1 cellular context compared by ENCODE assay signal in the genomic region with DNA sequence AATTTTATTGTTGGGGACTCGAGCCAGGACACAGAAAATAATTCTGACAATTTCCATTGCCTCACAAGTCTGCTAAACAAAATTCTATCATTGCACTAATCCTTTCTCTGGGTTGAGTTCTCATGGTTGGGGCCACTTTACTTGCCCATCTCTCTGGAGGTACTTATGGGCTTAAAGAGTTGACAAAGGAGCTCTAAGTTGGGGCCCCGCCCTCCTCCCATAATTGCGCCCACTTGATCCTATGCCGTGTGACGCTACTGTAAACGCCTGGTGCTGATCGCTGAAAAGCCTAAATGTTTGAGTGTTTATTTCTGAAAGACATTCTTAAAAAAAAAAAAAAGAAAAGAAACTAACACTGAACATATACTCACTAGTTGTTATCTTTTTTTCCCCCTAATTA.
TF ChIP-seq lines count a peak whose summit lies in the region.

No MANE protein-coding gene starts in this region.

TF ChIP-seq in HepG2, 621 proteins besides CTCF, POLR2A, EP300 and RAD21 (continued from another document):
- TF ChIP-seq, protein P1, sequence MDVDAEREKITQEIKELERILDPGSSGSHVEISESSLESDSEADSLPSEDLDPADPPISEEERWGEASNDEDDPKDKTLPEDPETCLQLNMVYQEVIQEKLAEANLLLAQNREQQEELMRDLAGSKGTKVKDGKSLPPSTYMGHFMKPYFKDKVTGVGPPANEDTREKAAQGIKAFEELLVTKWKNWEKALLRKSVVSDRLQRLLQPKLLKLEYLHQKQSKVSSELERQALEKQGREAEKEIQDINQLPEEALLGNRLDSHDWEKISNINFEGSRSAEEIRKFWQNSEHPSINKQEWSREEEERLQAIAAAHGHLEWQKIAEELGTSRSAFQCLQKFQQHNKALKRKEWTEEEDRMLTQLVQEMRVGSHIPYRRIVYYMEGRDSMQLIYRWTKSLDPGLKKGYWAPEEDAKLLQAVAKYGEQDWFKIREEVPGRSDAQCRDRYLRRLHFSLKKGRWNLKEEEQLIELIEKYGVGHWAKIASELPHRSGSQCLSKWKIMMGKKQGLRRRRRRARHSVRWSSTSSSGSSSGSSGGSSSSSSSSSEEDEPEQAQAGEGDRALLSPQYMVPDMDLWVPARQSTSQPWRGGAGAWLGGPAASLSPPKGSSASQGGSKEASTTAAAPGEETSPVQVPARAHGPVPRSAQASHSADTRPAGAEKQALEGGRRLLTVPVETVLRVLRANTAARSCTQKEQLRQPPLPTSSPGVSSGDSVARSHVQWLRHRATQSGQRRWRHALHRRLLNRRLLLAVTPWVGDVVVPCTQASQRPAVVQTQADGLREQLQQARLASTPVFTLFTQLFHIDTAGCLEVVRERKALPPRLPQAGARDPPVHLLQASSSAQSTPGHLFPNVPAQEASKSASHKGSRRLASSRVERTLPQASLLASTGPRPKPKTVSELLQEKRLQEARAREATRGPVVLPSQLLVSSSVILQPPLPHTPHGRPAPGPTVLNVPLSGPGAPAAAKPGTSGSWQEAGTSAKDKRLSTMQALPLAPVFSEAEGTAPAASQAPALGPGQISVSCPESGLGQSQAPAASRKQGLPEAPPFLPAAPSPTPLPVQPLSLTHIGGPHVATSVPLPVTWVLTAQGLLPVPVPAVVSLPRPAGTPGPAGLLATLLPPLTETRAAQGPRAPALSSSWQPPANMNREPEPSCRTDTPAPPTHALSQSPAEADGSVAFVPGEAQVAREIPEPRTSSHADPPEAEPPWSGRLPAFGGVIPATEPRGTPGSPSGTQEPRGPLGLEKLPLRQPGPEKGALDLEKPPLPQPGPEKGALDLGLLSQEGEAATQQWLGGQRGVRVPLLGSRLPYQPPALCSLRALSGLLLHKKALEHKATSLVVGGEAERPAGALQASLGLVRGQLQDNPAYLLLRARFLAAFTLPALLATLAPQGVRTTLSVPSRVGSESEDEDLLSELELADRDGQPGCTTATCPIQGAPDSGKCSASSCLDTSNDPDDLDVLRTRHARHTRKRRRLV (CRISPR knock-in tag; IDR thresholded peaks at IDR 0.05) = no peak
- TF ChIP-seq, protein P2, sequence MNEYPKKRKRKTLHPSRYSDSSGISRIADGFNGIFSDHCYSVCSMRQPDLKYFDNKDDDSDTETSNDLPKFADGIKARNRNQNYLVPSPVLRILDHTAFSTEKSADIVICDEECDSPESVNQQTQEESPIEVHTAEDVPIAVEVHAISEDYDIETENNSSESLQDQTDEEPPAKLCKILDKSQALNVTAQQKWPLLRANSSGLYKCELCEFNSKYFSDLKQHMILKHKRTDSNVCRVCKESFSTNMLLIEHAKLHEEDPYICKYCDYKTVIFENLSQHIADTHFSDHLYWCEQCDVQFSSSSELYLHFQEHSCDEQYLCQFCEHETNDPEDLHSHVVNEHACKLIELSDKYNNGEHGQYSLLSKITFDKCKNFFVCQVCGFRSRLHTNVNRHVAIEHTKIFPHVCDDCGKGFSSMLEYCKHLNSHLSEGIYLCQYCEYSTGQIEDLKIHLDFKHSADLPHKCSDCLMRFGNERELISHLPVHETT (CRISPR knock-in tag; conservative IDR thresholded peaks at IDR 0.05) = no peak
- TF ChIP-seq CHD4 (IDR thresholded peaks at IDR 0.05; ENCODE audit: borderline replicate concordance, low read length) = no peak
- TF ChIP-seq IKZF4 (CRISPR knock-in tag; IDR thresholded peaks at IDR 0.05; ENCODE audit: borderline replicate concordance, low read depth, not compliant biosample characterization) = no peak
- TF ChIP-seq, protein P3, sequence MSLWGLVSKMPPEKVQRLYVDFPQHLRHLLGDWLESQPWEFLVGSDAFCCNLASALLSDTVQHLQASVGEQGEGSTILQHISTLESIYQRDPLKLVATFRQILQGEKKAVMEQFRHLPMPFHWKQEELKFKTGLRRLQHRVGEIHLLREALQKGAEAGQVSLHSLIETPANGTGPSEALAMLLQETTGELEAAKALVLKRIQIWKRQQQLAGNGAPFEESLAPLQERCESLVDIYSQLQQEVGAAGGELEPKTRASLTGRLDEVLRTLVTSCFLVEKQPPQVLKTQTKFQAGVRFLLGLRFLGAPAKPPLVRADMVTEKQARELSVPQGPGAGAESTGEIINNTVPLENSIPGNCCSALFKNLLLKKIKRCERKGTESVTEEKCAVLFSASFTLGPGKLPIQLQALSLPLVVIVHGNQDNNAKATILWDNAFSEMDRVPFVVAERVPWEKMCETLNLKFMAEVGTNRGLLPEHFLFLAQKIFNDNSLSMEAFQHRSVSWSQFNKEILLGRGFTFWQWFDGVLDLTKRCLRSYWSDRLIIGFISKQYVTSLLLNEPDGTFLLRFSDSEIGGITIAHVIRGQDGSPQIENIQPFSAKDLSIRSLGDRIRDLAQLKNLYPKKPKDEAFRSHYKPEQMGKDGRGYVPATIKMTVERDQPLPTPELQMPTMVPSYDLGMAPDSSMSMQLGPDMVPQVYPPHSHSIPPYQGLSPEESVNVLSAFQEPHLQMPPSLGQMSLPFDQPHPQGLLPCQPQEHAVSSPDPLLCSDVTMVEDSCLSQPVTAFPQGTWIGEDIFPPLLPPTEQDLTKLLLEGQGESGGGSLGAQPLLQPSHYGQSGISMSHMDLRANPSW (CRISPR knock-in tag; IDR thresholded peaks at IDR 0.05; ENCODE audit: borderline replicate concordance) = no peak
